In genomic region chr3:149967067-149967685, GRCh38 we compare ENCODE assay signal across 1 cellular context.
A peak's percentile ranks its signal among the peaks of the same experiment; 100 is the strongest.
TF ChIP-seq lines count a peak whose summit lies in the region.

No MANE protein-coding gene starts in this region.

TF ChIP-seq in H1, 55 proteins besides CTCF, POLR2A, EP300 and RAD21 (continued from another document):
- TF ChIP-seq CEBPB (IDR thresholded peaks at IDR 0.05; ENCODE audit: low read depth, low read length) = peak; percentile 91
- TF ChIP-seq SUZ12 (IDR thresholded peaks at IDR 0.05; ENCODE audit: low read length) = no peak
